8 cellular contexts compared by ENCODE assay signal in the genomic region with DNA sequence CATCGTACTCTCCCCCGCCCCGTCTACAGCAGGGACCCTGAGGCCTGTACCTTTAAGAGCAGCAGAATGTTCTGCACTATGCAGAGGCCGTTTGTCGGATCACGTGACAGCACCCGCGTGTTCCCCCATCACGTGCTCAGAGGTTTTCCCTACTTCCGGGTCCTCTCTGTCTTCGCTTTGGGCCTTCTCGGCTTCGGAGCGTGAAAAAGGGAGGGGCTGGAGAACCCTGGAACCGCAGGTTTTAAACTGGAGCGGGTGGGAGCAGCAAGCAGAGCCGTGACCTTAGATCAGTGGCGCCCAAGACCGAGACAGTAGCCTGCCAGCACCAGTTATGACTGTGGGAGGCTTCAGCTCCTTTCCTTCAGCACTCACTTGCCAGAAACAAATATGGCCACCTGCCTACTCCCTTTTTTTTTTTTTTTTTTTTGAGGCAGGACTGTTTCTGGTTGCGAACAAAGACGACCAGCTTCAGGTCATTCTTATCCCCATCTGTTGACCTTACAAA. TPM values are rescaled to one million over a fixed set of nuclear protein-coding genes. Genes with fewer than 3 reads are reported as not detected.
DNase-seq lines count a peak whose midpoint lies in the region; ATAC-seq and TF ChIP-seq lines count a peak whose summit lies in the region.

A gene (minus strand): TSS at position 105 of the 505 bp plus-strand sequence. CDS start 315 bp downstream, outside the sequence.

- H3K4me3 ChIP-seq in spleen, result peak within 1 kb of the TSS; percentile 82 to 98 (median 94)

- peaks cover 0 to 40% (median 25%) of the 10 kb centered on the region in 6 donors for H3K36me3 ChIP-seq in spleen

- no peaks in the 10 kb centered on the region for H3K9me3 ChIP-seq in spleen

- DNase-seq in AG08396 (ENCODE audit: low spot score) (peak; percentile 93), NCI-H446 (lab: John Stamatoyannopoulos, UW) (peak; percentile 88 to 91), iris pigment epithelial cell (ENCODE audit: low read depth) (peak; percentile 94), spleen (peak; percentile 96)
- peak; percentile 76 for DNase-seq in activated CD4-positive, CD25-positive, alpha-beta regulatory T cell treated with anti-CD3 and anti-CD28 coated beads, Interleukin-2, amount 50 U/mL, for 16 hours (ENCODE audit: low read depth, low spot score)
- peak; percentile 92 for DNase-seq in central memory CD4-positive, alpha-beta T cell

- H3K27ac ChIP-seq in spleen, result peak within 1 kb of the TSS; percentile 93 to 99 (median 96)

- 0% methylated on average over 8 to 21 of the region's 21 CpGs for WGBS in spleen, 5 donors

- no peaks in the 10 kb centered on the region for H3K27me3 ChIP-seq in spleen (replicated peaks in 1 of 7)

- H3K4me1 ChIP-seq in spleen, result peaks cover 23 to 85% (median 63%) of the 10 kb centered on the region in 6 donors

- TF ChIP-seq POLR2A in spleen (IDR thresholded peaks at IDR 0.05), result peak in 2 of 3 donors; percentile 32 to 48

- TF ChIP-seq CTCF in spleen (IDR thresholded peaks at IDR 0.05 in 8 of 11, conservative IDR thresholded peaks at IDR 0.05 in 3 of 11), result no peak

- intact Hi-C loops in spleen (cut with DNase I; ENCODE audit: low total_unique reads), result loop anchor here (10.0 kb wide), 1 partner anchor 63 kb away; a partner anchor contains a TSS

- ATAC-seq in GM19023 (IDR thresholded peaks at IDR 0.05; ENCODE audit: unreplicated experiment) (peak; percentile 69), HG03280 (IDR thresholded peaks at IDR 0.05; ENCODE audit: unreplicated experiment) (peak; percentile 78)

RNA-seq across cellular contexts. Expression of the gene that starts here (rescaled TPM):
- 10 to 100 TPM; 32.5 to 44.1 (median 38.3) TPM for total RNA-seq in spleen
- polyA plus RNA-seq in spleen, result 10 to 100 TPM; 21.1 to 30.7 (median 29.9) TPM

Comparison
In these comparisons a context has a peak if more than half of its experiments do, and no peak if none do; other contexts are left out.
1. Peak in every context shown above with its lines: DNase-seq, ATAC-seq, H3K4me3 ChIP-seq and H3K27ac ChIP-seq.